9 cellular contexts compared by ENCODE assay signal in genomic region chr6:144217264-144217663, GRCh38.
DNase-seq lines count a peak whose midpoint lies in the region; ATAC-seq and TF ChIP-seq lines count a peak whose summit lies in the region.
"Had no signal": no experiment of that assay in that cellular context is flagged by ENCODE, and none has a peak within 500 bp of the region (broad histone marks: within the 10 kb centered on the region; RNA-seq: fewer than 3 reads in every experiment).

No MANE protein-coding gene starts in this region.

- DNase-seq in right atrium auricular region (ENCODE audit: low spot score) (no peak), cardiac septum (ENCODE audit: low spot score) (no peak), memory B cell (ENCODE audit: low spot score in 2 of 2) (no peak), vagina (ENCODE audit: extremely low spot score in 2 of 2) (no peak), MV-4-11 (lab: John Stamatoyannopoulos, UW) (no peak), epidermal melanocyte (ENCODE audit: insufficient read length, low spot score) (no peak)
- DNase-seq in activated naive CD8-positive, alpha-beta T cell treated with anti-CD3 and anti-CD28 coated beads, Interleukin-2, amount 50 U/mL, for 24 hours, result no peak
- DNase-seq in stimulated activated naive CD4-positive, alpha-beta T cell treated with Interleukin-2 at 50 U/mL for 16 hours (lab: John Stamatoyannopoulos, UW), result no peak
- DNase-seq: NCI-H2029 treated with DMSO at 0.1 percent for 48 hours had no signal

- peak overlapping the region; percentile 92 to 95 for H3K27ac ChIP-seq in right atrium auricular region
- peak overlapping the region; percentile 92 for H3K27ac ChIP-seq in vagina

- ATAC-seq in activated naive CD8-positive, alpha-beta T cell treated with anti-CD3 and anti-CD28 coated beads, Interleukin-2, amount 50 U/mL, for 24 hours, result no peak
- ATAC-seq in memory B cell (ENCODE audit: low read depth), result no peak

- TF ChIP-seq CTCF in right atrium auricular region (IDR thresholded peaks at IDR 0.05) (no peak), vagina (IDR thresholded peaks at IDR 0.05) (no peak)

- H3K4me3 ChIP-seq in right atrium auricular region (peak overlapping the region in 1 of 2 donors; percentile 72), vagina (peak overlapping the region in 1 of 2 donors; percentile 68)

- H3K4me3 Mint-ChIP-seq in activated naive CD8-positive, alpha-beta T cell treated with anti-CD3 and anti-CD28 coated beads, Interleukin-2, amount 50 U/mL, for 24 hours, result peak overlapping the region; percentile 90
- H3K4me3 Mint-ChIP-seq in memory B cell, result peak overlapping the region; percentile 90

- no peak for TF ChIP-seq POLR2A in vagina (IDR thresholded peaks at IDR 0.05)

- H3K27ac Mint-ChIP-seq in activated naive CD8-positive, alpha-beta T cell treated with anti-CD3 and anti-CD28 coated beads, Interleukin-2, amount 50 U/mL, for 24 hours, result no peak overlapping the region
- peak overlapping the region; percentile 100 for H3K27ac Mint-ChIP-seq in memory B cell

- H3K27me3 ChIP-seq in right atrium auricular region (no peaks in the 10 kb centered on the region), vagina (no peaks in the 10 kb centered on the region)

- peaks cover 3% of the 10 kb centered on the region for H3K27me3 Mint-ChIP-seq in activated naive CD8-positive, alpha-beta T cell treated with anti-CD3 and anti-CD28 coated beads, Interleukin-2, amount 50 U/mL, for 24 hours
- no peaks in the 10 kb centered on the region for H3K27me3 Mint-ChIP-seq in memory B cell

- peaks cover 5% of the 10 kb centered on the region for H3K36me3 Mint-ChIP-seq in activated naive CD8-positive, alpha-beta T cell treated with anti-CD3 and anti-CD28 coated beads, Interleukin-2, amount 50 U/mL, for 24 hours (ENCODE audit: low read depth)
- peaks cover 2% of the 10 kb centered on the region for H3K36me3 Mint-ChIP-seq in memory B cell

- peaks cover 5% of the 10 kb centered on the region for H3K9me3 Mint-ChIP-seq in activated naive CD8-positive, alpha-beta T cell treated with anti-CD3 and anti-CD28 coated beads, Interleukin-2, amount 50 U/mL, for 24 hours
- H3K9me3 Mint-ChIP-seq in memory B cell, result no peaks in the 10 kb centered on the region

- H3K4me1 ChIP-seq in right atrium auricular region (peaks cover 0 to 18% of the 10 kb centered on the region in 2 donors), vagina (peaks cover 11% of the 10 kb centered on the region)

- H3K36me3 ChIP-seq in right atrium auricular region, result no peaks in the 10 kb centered on the region
- H3K36me3 ChIP-seq in vagina, result no peaks in the 10 kb centered on the region

- peaks cover 38% of the 10 kb centered on the region for H3K4me1 Mint-ChIP-seq in activated naive CD8-positive, alpha-beta T cell treated with anti-CD3 and anti-CD28 coated beads, Interleukin-2, amount 50 U/mL, for 24 hours
- H3K4me1 Mint-ChIP-seq in memory B cell, result peaks cover 31% of the 10 kb centered on the region

- no peaks in the 10 kb centered on the region for H3K9me3 ChIP-seq in right atrium auricular region
- H3K9me3 ChIP-seq in vagina, result no peaks in the 10 kb centered on the region

- intact Hi-C loops in cardiac septum (cut with DNase I), result loop anchor here (1.0 to 2.0 kb wide), 3 partner anchors 48 to 264 kb away; no protein-coding TSS in a partner anchor
- intact Hi-C loops in vagina (cut with DNase I), result loop anchor here (5.0 to 10.0 kb wide), 3 partner anchors 70 to 268 kb away; partner anchors contain the start of genes SF3B5 and UTRN
